Comparison of ENCODE assay signal across 1 cellular context in genomic region chr6:85643530-85644373, GRCh38.
TF ChIP-seq lines count a peak whose summit lies in the region.

No MANE protein-coding gene starts in this region.

TF ChIP-seq in Ishikawa, 13 proteins besides CTCF, POLR2A, EP300 and RAD21 (continued from another document):
- TF ChIP-seq EGR1 (IDR thresholded peaks at IDR 0.05) (peak; percentile 45; the same call in 1 of the 2 replicates), TEAD4 (IDR thresholded peaks at IDR 0.05) (no peak)
